Comparison of ENCODE assay signal across 16 cellular contexts in the genomic region with DNA sequence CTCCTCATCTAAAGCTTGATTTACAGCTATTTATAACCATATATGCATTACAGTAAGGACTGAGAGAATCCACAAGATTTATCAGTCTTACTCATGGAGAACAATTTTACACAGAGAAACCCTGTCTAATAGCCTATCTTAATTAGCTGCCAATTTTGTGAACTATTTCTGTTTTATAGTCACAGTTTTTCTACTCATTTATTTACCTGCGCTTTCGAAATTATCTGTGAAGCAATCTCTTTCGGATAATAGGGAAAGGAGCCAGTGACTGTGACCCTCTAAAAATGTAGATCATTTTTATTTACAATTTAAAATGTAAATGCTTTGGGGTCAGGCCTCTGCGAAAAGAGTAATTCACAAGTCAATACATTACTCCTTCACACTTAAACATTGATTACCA.
DNase-seq lines count a peak whose midpoint lies in the region; ATAC-seq and TF ChIP-seq lines count a peak whose summit lies in the region.
"Had no signal": no experiment of that assay in that cellular context is flagged by ENCODE, and none has a peak within 500 bp of the region (broad histone marks: within the 10 kb centered on the region; RNA-seq: fewer than 3 reads in every experiment).

No MANE protein-coding gene starts in this region.

- TF ChIP-seq POLR2A in transverse colon (IDR thresholded peaks at IDR 0.05): no peak

- H3K27me3 Mint-ChIP-seq in activated CD4-positive, alpha-beta T cell treated with anti-CD3 and anti-CD28 coated beads for 36 hours: peaks cover 3% of the 10 kb centered on the region
- peaks cover 14% of the 10 kb centered on the region for H3K27me3 Mint-ChIP-seq in stimulated activated naive CD8-positive, alpha-beta T cell treated with anti-CD3 and anti-CD28 coated beads, Interleukin-15, Interleukin-2, amounts not matched to agents 100 ng/mL and 50 ng/mL, for 24 hours

- peaks cover 5% of the 10 kb centered on the region for H3K9me3 Mint-ChIP-seq in activated CD4-positive, alpha-beta T cell treated with anti-CD3 and anti-CD28 coated beads for 36 hours (ENCODE audit: low read depth)
- H3K9me3 Mint-ChIP-seq in stimulated activated naive CD8-positive, alpha-beta T cell treated with anti-CD3 and anti-CD28 coated beads, Interleukin-15, Interleukin-2, amounts not matched to agents 100 ng/mL and 50 ng/mL, for 24 hours: peaks cover 6% of the 10 kb centered on the region

- WGBS in transverse colon (ENCODE audit: low coverage in 1 of 2), 2 donors: 59 to 66% methylated on average over 4 of the region's 4 CpGs

- H3K36me3 ChIP-seq in transverse colon: no peaks in the 10 kb centered on the region
- H3K36me3 ChIP-seq: HAP-1 had no signal

- peak overlapping the region; percentile 24 for H3K4me3 Mint-ChIP-seq in activated CD4-positive, alpha-beta T cell treated with anti-CD3 and anti-CD28 coated beads for 36 hours
- H3K4me3 Mint-ChIP-seq in stimulated activated naive CD8-positive, alpha-beta T cell treated with anti-CD3 and anti-CD28 coated beads, Interleukin-15, Interleukin-2, amounts not matched to agents 100 ng/mL and 50 ng/mL, for 24 hours: no peak overlapping the region

- peak overlapping the region; percentile 93 for H3K27ac Mint-ChIP-seq in activated CD4-positive, alpha-beta T cell treated with anti-CD3 and anti-CD28 coated beads for 36 hours
- peak overlapping the region; percentile 34 for H3K27ac Mint-ChIP-seq in stimulated activated naive CD8-positive, alpha-beta T cell treated with anti-CD3 and anti-CD28 coated beads, Interleukin-15, Interleukin-2, amounts not matched to agents 100 ng/mL and 50 ng/mL, for 24 hours

- no peak for ATAC-seq in activated CD4-positive, alpha-beta T cell treated with anti-CD3 and anti-CD28 coated beads for 36 hours
- ATAC-seq in stimulated activated naive CD8-positive, alpha-beta T cell treated with anti-CD3 and anti-CD28 coated beads, Interleukin-15, Interleukin-2, amounts not matched to agents 100 U/mL and 50 U/mL, for 24 hours: no peak
- ATAC-seq in left lobe of liver: peak; percentile 61

- POLR2A ChIA-PET in activated CD4-positive, alpha-beta T cell treated with anti-CD3 and anti-CD28 coated beads for 36 hours (lab: Charles Lee): interaction anchor here (0.5 to 1.1 kb wide), 3 partner anchors 69 to 94 kb away, joined by 3 to 5 read pairs (median 4); no protein-coding TSS in a partner anchor
- POLR2A ChIA-PET in RWPE1 (lab: Yijun Ruan, JAX; ENCODE audit: low non-redundant PET): no interaction called here

- no peak overlapping the region for H3K27ac ChIP-seq in transverse colon
- no peak overlapping the region for H3K27ac ChIP-seq in RWPE1

- no peaks in the 10 kb centered on the region for H3K9me3 ChIP-seq in transverse colon
- H3K9me3 ChIP-seq: HAP-1 had no signal

- H3K36me3 Mint-ChIP-seq in activated CD4-positive, alpha-beta T cell treated with anti-CD3 and anti-CD28 coated beads for 36 hours (ENCODE audit: low read depth): peaks cover 33% of the 10 kb centered on the region
- H3K36me3 Mint-ChIP-seq in stimulated activated naive CD8-positive, alpha-beta T cell treated with anti-CD3 and anti-CD28 coated beads, Interleukin-15, Interleukin-2, amounts not matched to agents 100 ng/mL and 50 ng/mL, for 24 hours (ENCODE audit: low read depth): no peaks in the 10 kb centered on the region

- no peak for TF ChIP-seq CTCF in transverse colon (IDR thresholded peaks at IDR 0.05)
- no peak for TF ChIP-seq CTCF in RWPE1 (conservative IDR thresholded peaks at IDR 0.05; ENCODE audit: low read depth)

- DNase-seq in activated CD4-positive, alpha-beta T cell treated with anti-CD3 and anti-CD28 coated beads for 36 hours: no peak
- no peak for DNase-seq in activated CD4-positive, alpha-beta T cell treated with anti-CD3 and anti-CD28 coated beads for 48 hours
- no peak for DNase-seq in stimulated activated naive CD8-positive, alpha-beta T cell treated with anti-CD3 and anti-CD28 coated beads, Interleukin-15, Interleukin-2, amounts not matched to agents 100 U/mL and 50 U/mL, for 24 hours
- no peak for DNase-seq in left lobe of liver (ENCODE audit: low spot score)
- DNase-seq in transverse colon: no peak
- no peak for DNase-seq in RWPE1 (ENCODE audit: low spot score)
- no peak for DNase-seq in activated gamma-delta T cell treated with Interleukin-2 at 50 U/mL for 16 hours
- DNase-seq: 8988T, C1 segment of cervical spinal cord, Caco-2, DMS53, IMR-90, NCI-H1930, NCI-H2171 had no signal

- H3K27me3 ChIP-seq in transverse colon: no peaks in the 10 kb centered on the region

- intact Hi-C loops in activated CD4-positive, alpha-beta T cell treated with anti-CD3 and anti-CD28 coated beads for 36 hours (cut with DNase I, micrococcal nuclease): loop anchor here (1.0 to 10.0 kb wide), 10 partner anchors 48 to 825 kb away; no protein-coding TSS in a partner anchor
- intact Hi-C loops in transverse colon (cut with DNase I; ENCODE audit: low total_unique reads): no loop called here

- TF ChIP-seq EP300 in transverse colon (IDR thresholded peaks at IDR 0.05; ENCODE audit: low read depth): no peak

- CTCF ChIA-PET in activated CD4-positive, alpha-beta T cell treated with anti-CD3 and anti-CD28 coated beads for 36 hours (lab: Charles Lee): interaction anchor here (1.1 to 2.5 kb wide), 2 partner anchors 39 to 76 kb away, joined by 4 to 6 read pairs; no protein-coding TSS in a partner anchor
- CTCF ChIA-PET in RWPE1 (lab: Yijun Ruan, JAX): no interaction called here

- no peak overlapping the region for H3K4me3 ChIP-seq in transverse colon
- H3K4me3 ChIP-seq: HAP-1 had no signal

- H3K4me1 Mint-ChIP-seq in activated CD4-positive, alpha-beta T cell treated with anti-CD3 and anti-CD28 coated beads for 36 hours: peaks cover 54% of the 10 kb centered on the region
- peaks cover 22% of the 10 kb centered on the region for H3K4me1 Mint-ChIP-seq in stimulated activated naive CD8-positive, alpha-beta T cell treated with anti-CD3 and anti-CD28 coated beads, Interleukin-15, Interleukin-2, amounts not matched to agents 100 ng/mL and 50 ng/mL, for 24 hours (ENCODE audit: low read depth)

- in situ Hi-C loops in transverse colon (cut with MboI; ENCODE audit: low pct_ligation_motif_present in 1 of 4, low pct_unique_long_range_greater_than_20kb in 1 of 4, low sequenced_read_pairs in 3 of 4): no loop called here

- no peaks in the 10 kb centered on the region for H3K4me1 ChIP-seq in transverse colon
- H3K4me1 ChIP-seq: Caco-2, HAP-1 had no signal
